In genomic region chr6:145962581-145962980, GRCh38 we compare ENCODE assay signal across 9 cellular contexts. TPM values are rescaled to one million over a fixed set of nuclear protein-coding genes. Genes with fewer than 3 reads are reported as not detected.
DNase-seq lines count a peak whose midpoint lies in the region; ATAC-seq and TF ChIP-seq lines count a peak whose summit lies in the region.
"Had no signal": no experiment of that assay in that cellular context is flagged by ENCODE, and none has a peak within 500 bp of the region (broad histone marks: within the 10 kb centered on the region; RNA-seq: fewer than 3 reads in every experiment).

No MANE protein-coding gene starts in this region.

- H3K27me3 Mint-ChIP-seq in T-helper 1 cell treated with Interleukin-12 subunit alpha and Interleukin-12 subunit beta and Interleukin-4 antibody, amounts not matched to agents 30 μg/mL and 1 μg/mL, for 36 hours (ENCODE audit: low read depth): no peaks in the 10 kb centered on the region
- no peaks in the 10 kb centered on the region for H3K27me3 Mint-ChIP-seq in T-helper 17 cell

- no peak overlapping the region for H3K27ac Mint-ChIP-seq in T-helper 1 cell treated with Interleukin-12 subunit alpha and Interleukin-12 subunit beta and Interleukin-4 antibody, amounts not matched to agents 30 μg/mL and 1 μg/mL, for 36 hours
- peak overlapping the region; percentile 99 for H3K27ac Mint-ChIP-seq in T-helper 17 cell

- no peak for TF ChIP-seq POLR2A in spleen (IDR thresholded peaks at IDR 0.05)

- DNase-seq in T-helper 1 cell: no peak
- DNase-seq in T-helper 17 cell: no peak
- DNase-seq in fibroblast of pulmonary artery (ENCODE audit: low read depth): no peak
- DNase-seq in spleen: no peak
- no peak for DNase-seq in HuH-7.5 (ENCODE audit: low spot score)
- no peak for DNase-seq in NCI-H1048 (lab: John Stamatoyannopoulos, UW)
- DNase-seq: stimulated activated CD4-positive, alpha-beta T cell treated with anti-CD3 and anti-CD28 coated beads, Interleukin-4, amount 100 ng/mL, for 24 hours had no signal

- H3K4me1 Mint-ChIP-seq in T-helper 1 cell treated with Interleukin-12 subunit alpha and Interleukin-12 subunit beta and Interleukin-4 antibody, amounts not matched to agents 30 μg/mL and 1 μg/mL, for 36 hours (ENCODE audit: low read depth): peaks cover 33% of the 10 kb centered on the region
- H3K4me1 Mint-ChIP-seq in T-helper 17 cell: peaks cover 34% of the 10 kb centered on the region

- no peaks in the 10 kb centered on the region for H3K9me3 ChIP-seq in T-helper 17 cell (ENCODE audit: control insufficient read depth, low read length, poor library complexity, severe bottlenecking)
- no peaks in the 10 kb centered on the region for H3K9me3 ChIP-seq in spleen

- no peaks in the 10 kb centered on the region for H3K27me3 ChIP-seq in spleen (replicated peaks in 1 of 7)

- TF ChIP-seq CTCF in fibroblast of pulmonary artery (IDR thresholded peaks at IDR 0.05; ENCODE audit: low read length, missing control alignments) (no peak), spleen (IDR thresholded peaks at IDR 0.05 in 8 of 11, conservative IDR thresholded peaks at IDR 0.05 in 3 of 11) (no peak)

- peak overlapping the region; percentile 37 for H3K4me3 Mint-ChIP-seq in T-helper 1 cell treated with Interleukin-12 subunit alpha and Interleukin-12 subunit beta and Interleukin-4 antibody, amounts not matched to agents 30 μg/mL and 1 μg/mL, for 36 hours
- H3K4me3 Mint-ChIP-seq in T-helper 17 cell: peak overlapping the region; percentile 19

- H3K27ac ChIP-seq in spleen: peak overlapping the region in 2 of 8 donors; percentile 89 to 90

- peaks cover 3% of the 10 kb centered on the region for H3K36me3 Mint-ChIP-seq in T-helper 1 cell treated with Interleukin-12 subunit alpha and Interleukin-12 subunit beta and Interleukin-4 antibody, amounts not matched to agents 30 μg/mL and 1 μg/mL, for 36 hours (ENCODE audit: low read depth)
- no peaks in the 10 kb centered on the region for H3K36me3 Mint-ChIP-seq in T-helper 17 cell (ENCODE audit: low read depth)

- H3K9me3 Mint-ChIP-seq in T-helper 1 cell treated with Interleukin-12 subunit alpha and Interleukin-12 subunit beta and Interleukin-4 antibody, amounts not matched to agents 30 μg/mL and 1 μg/mL, for 36 hours: no peaks in the 10 kb centered on the region

- H3K4me3 ChIP-seq in fibroblast of pulmonary artery (replicated peaks; ENCODE audit: low read depth, low read length): peak overlapping the region; percentile 90
- H3K4me3 ChIP-seq in spleen: peak overlapping the region in 5 of 8 donors; percentile 66 to 88 (median 79)

- intact Hi-C loops in spleen (cut with DNase I; ENCODE audit: low total_unique reads): no loop called here

- no peaks in the 10 kb centered on the region for H3K36me3 ChIP-seq in spleen

- peaks cover 16 to 61% (median 35%) of the 10 kb centered on the region in 6 donors for H3K4me1 ChIP-seq in spleen

- ATAC-seq in T-helper 17 cell (no peak), GM21717 (IDR thresholded peaks at IDR 0.05; ENCODE audit: unreplicated experiment) (no peak)

RNA-seq across cellular contexts. Expression of gene SHPRH, which starts 1.6 kb away (rescaled TPM):
- total RNA-seq in T-helper 17 cell (10 to 100 TPM; 15.0 to 19.2 TPM), spleen (10 to 100 TPM; 24.7 to 58.7 (median 32.7) TPM)
- polyA plus RNA-seq in spleen: 1 to 10 TPM; 3.3 to 3.7 (median 3.7) TPM
